ENCODE assay signal across 11 cellular contexts in the genomic region with DNA sequence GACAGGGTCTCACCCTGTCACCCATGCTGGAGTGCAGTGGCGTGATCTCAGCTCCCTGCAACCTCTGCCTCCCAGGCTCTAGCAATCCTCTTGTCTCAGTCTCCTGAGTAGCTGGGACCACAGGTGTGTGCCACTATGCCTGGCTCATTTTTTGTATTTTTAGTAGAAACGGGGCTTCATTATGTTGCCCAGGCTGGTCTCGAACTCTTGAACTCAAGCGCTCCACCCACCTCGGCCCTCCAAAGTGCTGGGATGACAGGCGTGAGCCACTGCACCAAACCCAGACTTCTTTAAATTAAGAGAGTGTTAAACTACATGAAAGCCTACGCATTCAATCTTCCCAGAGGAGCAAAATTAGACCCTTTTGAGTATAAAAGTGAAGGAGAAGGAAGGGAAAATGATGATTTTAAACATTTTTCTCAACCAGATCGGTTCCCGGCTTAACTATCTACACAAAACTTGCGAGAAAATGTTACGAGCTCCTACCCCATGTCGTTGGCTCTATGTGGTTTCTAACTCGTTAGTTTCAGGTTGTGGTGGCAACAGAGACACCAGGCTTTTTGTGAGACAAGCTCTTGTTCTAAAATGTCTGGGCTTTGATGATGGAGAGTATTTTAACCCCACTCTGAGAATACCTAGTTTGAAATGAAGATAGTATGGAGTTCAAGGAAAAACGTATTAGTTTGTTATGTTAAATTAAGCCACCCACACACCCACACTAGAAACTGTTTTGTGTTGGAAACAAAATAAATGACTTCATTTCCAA. TPM values are rescaled to one million over a fixed set of nuclear protein-coding genes. Genes with fewer than 3 reads are reported as not detected.
A peak's percentile ranks its signal among the peaks of the same experiment; 100 is the strongest.
DNase-seq lines count a peak whose midpoint lies in the region; ATAC-seq and TF ChIP-seq lines count a peak whose summit lies in the region.
"Had no signal": no experiment of that assay in that cellular context is flagged by ENCODE, and none has a peak within 500 bp of the region (broad histone marks: within the 10 kb centered on the region; RNA-seq: fewer than 3 reads in every experiment).

No MANE protein-coding gene starts in this region.

- H3K9me3 Mint-ChIP-seq in activated CD8-positive, alpha-beta memory T cell treated with anti-CD3 and anti-CD28 coated beads, Interleukin-2, amount 10 ng/mL, durations not matched to agents 7 days and 5 days (ENCODE audit: low read depth) = no peaks in the 10 kb centered on the region
- no peaks in the 10 kb centered on the region for H3K9me3 Mint-ChIP-seq in activated T-helper 2 cell treated with anti-CD3 and anti-CD28 coated beads, Interferon-gamma antibody, Interleukin-2, Interleukin-4, amounts not matched to agents 10 μg/mL and 5 μg/mL and 100 μg/mL, durations not matched to agents 14 hours and 24 hours and 36 hours

- H3K27ac ChIP-seq in lung (ENCODE audit: low read depth in 1 of 2, low read length in 1 of 2) = peak overlapping the region; percentile 73 to 98
- peak overlapping the region; percentile 91 for H3K27ac ChIP-seq in thymus (ENCODE audit: low read depth)

- H3K4me3 Mint-ChIP-seq in activated CD8-positive, alpha-beta memory T cell treated with anti-CD3 and anti-CD28 coated beads, Interleukin-2, amount 10 ng/mL, durations not matched to agents 7 days and 5 days = peak overlapping the region; percentile 80
- H3K4me3 Mint-ChIP-seq in activated T-helper 2 cell treated with anti-CD3 and anti-CD28 coated beads, Interferon-gamma antibody, Interleukin-2, Interleukin-4, amounts not matched to agents 10 μg/mL and 5 μg/mL and 100 μg/mL, durations not matched to agents 14 hours and 24 hours and 36 hours (ENCODE audit: low read depth) = peak overlapping the region; percentile 80

- WGBS in lung, 2 donors = 70 to 79% methylated on average over 14 of the region's 14 CpGs
- WGBS in thymus = 67% methylated on average over 14 of the region's 14 CpGs

- H3K4me1 ChIP-seq in lung (ENCODE audit: control insufficient read depth in 2 of 2, insufficient read depth in 2 of 2, low read length in 2 of 2) = peaks cover 12 to 28% of the 10 kb centered on the region in 2 donors
- peaks cover 13% of the 10 kb centered on the region for H3K4me1 ChIP-seq in thymus (ENCODE audit: control insufficient read depth, insufficient read depth, low read length)

- no peak for TF ChIP-seq CTCF in lung (IDR thresholded peaks at IDR 0.05; ENCODE audit: control extremely low read depth, extremely low read depth)

- H3K27ac Mint-ChIP-seq in activated CD8-positive, alpha-beta memory T cell treated with anti-CD3 and anti-CD28 coated beads, Interleukin-2, amount 10 ng/mL, durations not matched to agents 7 days and 5 days = peak overlapping the region; percentile 96
- H3K27ac Mint-ChIP-seq in activated T-helper 2 cell treated with anti-CD3 and anti-CD28 coated beads, Interferon-gamma antibody, Interleukin-2, Interleukin-4, amounts not matched to agents 10 μg/mL and 5 μg/mL and 100 μg/mL, durations not matched to agents 14 hours and 24 hours and 36 hours = peak overlapping the region; percentile 95

- no peak overlapping the region for H3K4me3 ChIP-seq in lung
- H3K4me3 ChIP-seq in thymus (ENCODE audit: low read length) = no peak overlapping the region

- peak; percentile 76 for DNase-seq in activated CD8-positive, alpha-beta memory T cell treated with anti-CD3 and anti-CD28 coated beads, Interleukin-2, amount 10 ng/mL, durations not matched to agents 7 days and 5 days
- no peak for DNase-seq in activated CD8-positive, alpha-beta memory T cell treated with anti-CD3 and anti-CD28 coated beads, Interleukin-2, amount 50 U/mL, for 48 hours
- peak; percentile 20 for DNase-seq in activated T-helper 2 cell treated with anti-CD3 and anti-CD28 coated beads, Interferon-gamma antibody, Interleukin-2, Interleukin-4, amounts not matched to agents 10 μg/mL and 5 μg/mL and 100 μg/mL, durations not matched to agents 14 hours and 24 hours and 36 hours (ENCODE audit: low spot score)
- DNase-seq in lung (ENCODE audit: low spot score) = no peak
- no peak for DNase-seq in T-helper 9 cell
- no peak for DNase-seq in COR-L47 (lab: John Stamatoyannopoulos, UW)
- no peak for DNase-seq in RPMI8226
- DNase-seq: dermis blood vessel endothelial cell, NCI-H1048, PC-3 had no signal

- peaks cover 12% of the 10 kb centered on the region for H3K36me3 Mint-ChIP-seq in activated CD8-positive, alpha-beta memory T cell treated with anti-CD3 and anti-CD28 coated beads, Interleukin-2, amount 10 ng/mL, durations not matched to agents 7 days and 5 days
- H3K36me3 Mint-ChIP-seq in activated T-helper 2 cell treated with anti-CD3 and anti-CD28 coated beads, Interferon-gamma antibody, Interleukin-2, Interleukin-4, amounts not matched to agents 10 μg/mL and 5 μg/mL and 100 μg/mL, durations not matched to agents 14 hours and 24 hours and 36 hours (ENCODE audit: low read depth) = peaks cover 32% of the 10 kb centered on the region

- intact Hi-C loops in activated T-helper 2 cell treated with anti-CD3 and anti-CD28 coated beads, Interferon-gamma antibody, Interleukin-2, Interleukin-4, amounts not matched to agents 10 μg/mL and 5 μg/mL and 100 μg/mL, durations not matched to agents 14 hours and 24 hours and 36 hours (cut with micrococcal nuclease) = no loop called here

- H3K27me3 ChIP-seq in lung (ENCODE audit: control insufficient read depth, insufficient read depth) (no peaks in the 10 kb centered on the region), thymus (ENCODE audit: control insufficient read depth, insufficient read depth) (no peaks in the 10 kb centered on the region)

- peaks cover 68% of the 10 kb centered on the region for H3K4me1 Mint-ChIP-seq in activated CD8-positive, alpha-beta memory T cell treated with anti-CD3 and anti-CD28 coated beads, Interleukin-2, amount 10 ng/mL, durations not matched to agents 7 days and 5 days
- peaks cover 56% of the 10 kb centered on the region for H3K4me1 Mint-ChIP-seq in activated T-helper 2 cell treated with anti-CD3 and anti-CD28 coated beads, Interferon-gamma antibody, Interleukin-2, Interleukin-4, amounts not matched to agents 10 μg/mL and 5 μg/mL and 100 μg/mL, durations not matched to agents 14 hours and 24 hours and 36 hours (ENCODE audit: low read depth)

- CTCF ChIA-PET in activated CD8-positive, alpha-beta memory T cell treated with anti-CD3 and anti-CD28 coated beads, Interleukin-2, amount 10 ng/mL, durations not matched to agents 7 days and 5 days (lab: Charles Lee) = interaction anchor here (0.8 to 6.2 kb wide), 15 partner anchors 8 to 328 kb away, joined by 3 to 51 read pairs (median 5); partner anchors contain the start of genes GHDC and PSMC3IP

- peaks cover 0 to 1% of the 10 kb centered on the region in 2 donors for H3K36me3 ChIP-seq in lung (ENCODE audit: control insufficient read depth in 2 of 2, insufficient read depth in 2 of 2, low read length in 2 of 2)
- peaks cover 2% of the 10 kb centered on the region for H3K36me3 ChIP-seq in thymus (ENCODE audit: control insufficient read depth, insufficient read depth)

- H3K9me3 ChIP-seq in lung (ENCODE audit: control insufficient read depth in 2 of 2, insufficient read depth in 1 of 2, low read length in 1 of 2) (no peaks in the 10 kb centered on the region), thymus (ENCODE audit: control insufficient read depth) (no peaks in the 10 kb centered on the region)

- H3K27me3 Mint-ChIP-seq in activated CD8-positive, alpha-beta memory T cell treated with anti-CD3 and anti-CD28 coated beads, Interleukin-2, amount 10 ng/mL, durations not matched to agents 7 days and 5 days = no peaks in the 10 kb centered on the region
- H3K27me3 Mint-ChIP-seq in activated T-helper 2 cell treated with anti-CD3 and anti-CD28 coated beads, Interferon-gamma antibody, Interleukin-2, Interleukin-4, amounts not matched to agents 10 μg/mL and 5 μg/mL and 100 μg/mL, durations not matched to agents 14 hours and 24 hours and 36 hours (ENCODE audit: low read depth) = no peaks in the 10 kb centered on the region

- peak; percentile 59 for ATAC-seq in activated CD8-positive, alpha-beta memory T cell treated with anti-CD3 and anti-CD28 coated beads, Interleukin-2, amount 10 ng/mL, durations not matched to agents 7 days and 5 days
- ATAC-seq in lung (ENCODE audit: insufficient read depth, low FRiP score) = no peak
- ATAC-seq: PC-3 had no signal

RNA-seq across cellular contexts. Expression of gene STAT5B, which starts 26.3 kb away (rescaled TPM):
- total RNA-seq in activated CD8-positive, alpha-beta memory T cell treated with anti-CD3 and anti-CD28 coated beads, Interleukin-2, amount 10 ng/mL, durations not matched to agents 7 days and 5 days = 100 to 1,000 TPM; 112 to 116 TPM
- 162 and 164 TPM in 2 replicates for total RNA-seq in activated T-helper 2 cell treated with anti-CD3 and anti-CD28 coated beads, Interferon-gamma antibody, Interleukin-2, Interleukin-4, amounts not matched to agents 10 μg/mL and 5 μg/mL and 100 μg/mL, durations not matched to agents 14 hours and 24 hours and 36 hours
- 10 to 100 TPM; 49.5 to 53.6 TPM for total RNA-seq in lung
- polyA plus RNA-seq in lung (10 to 100 TPM; 23.3 to 46.8 TPM), thymus (51.6 TPM)
- total RNA-seq: PC-3 had no signal

RNA-seq across cellular contexts. Expression of gene STAT5A, which starts 38.4 kb away (rescaled TPM):
- 100 to 1,000 TPM; 118 to 127 TPM for total RNA-seq in activated CD8-positive, alpha-beta memory T cell treated with anti-CD3 and anti-CD28 coated beads, Interleukin-2, amount 10 ng/mL, durations not matched to agents 7 days and 5 days
- total RNA-seq in activated T-helper 2 cell treated with anti-CD3 and anti-CD28 coated beads, Interferon-gamma antibody, Interleukin-2, Interleukin-4, amounts not matched to agents 10 μg/mL and 5 μg/mL and 100 μg/mL, durations not matched to agents 14 hours and 24 hours and 36 hours = 288 and 302 TPM in 2 replicates
- 10 to 100 TPM; 20.9 to 52.0 TPM for total RNA-seq in lung
- polyA plus RNA-seq in lung = 10 to 100 TPM; 16.4 to 42.8 TPM
- 37.6 TPM for polyA plus RNA-seq in thymus
- total RNA-seq: PC-3 had no signal

RNA-seq across cellular contexts. Expression of gene GHDC, which starts 55.6 kb away (rescaled TPM):
- total RNA-seq in activated CD8-positive, alpha-beta memory T cell treated with anti-CD3 and anti-CD28 coated beads, Interleukin-2, amount 10 ng/mL, durations not matched to agents 7 days and 5 days = 10 to 100 TPM; 17.0 to 18.0 TPM
- total RNA-seq in activated T-helper 2 cell treated with anti-CD3 and anti-CD28 coated beads, Interferon-gamma antibody, Interleukin-2, Interleukin-4, amounts not matched to agents 10 μg/mL and 5 μg/mL and 100 μg/mL, durations not matched to agents 14 hours and 24 hours and 36 hours = 16.5 and 17.6 TPM in 2 replicates
- 10 to 100 TPM; 17.2 to 33.3 TPM for total RNA-seq in lung
- polyA plus RNA-seq in lung (10 to 100 TPM; 19.3 to 26.0 TPM), thymus (19.6 TPM)
- total RNA-seq: PC-3 had no signal

Comparison
In these comparisons a context has a peak if more than half of its experiments do, and no peak if none do; other contexts are left out.
1. DNase-seq: peak in activated CD8-positive, alpha-beta memory T cell treated with anti-CD3 and anti-CD28 coated beads, Interleukin-2, amount 10 ng/mL, durations not matched to agents 7 days and 5 days (single experiment) and activated T-helper 2 cell treated with anti-CD3 and anti-CD28 coated beads, Interferon-gamma antibody, Interleukin-2, Interleukin-4, amounts not matched to agents 10 μg/mL and 5 μg/mL and 100 μg/mL, durations not matched to agents 14 hours and 24 hours and 36 hours (single experiment); none in activated CD8-positive, alpha-beta memory T cell treated with anti-CD3 and anti-CD28 coated beads, Interleukin-2, amount 50 U/mL, for 48 hours (single experiment), lung (single experiment), T-helper 9 cell (single experiment), COR-L47 (single experiment) and RPMI8226 (single experiment).